Comparison of ENCODE assay signal across 1 cellular context in genomic region chr7:138934401-138934800, GRCh38.
TF ChIP-seq lines count a peak whose summit lies in the region.

No MANE protein-coding gene starts in this region.

TF ChIP-seq in SK-N-SH treated with all-trans-retinoic acid at 6 μM for 48 hours, 23 proteins besides CTCF, POLR2A, EP300 and RAD21 (continued from another document):
- TF ChIP-seq TSHZ2 (CRISPR knock-in tag; IDR thresholded peaks at IDR 0.05) (0 out of 2 replicates have a peak, but pooled peaks have one; percentile 14), ESRRG (CRISPR knock-in tag; IDR thresholded peaks at IDR 0.05) (no peak), ZFP3 (CRISPR knock-in tag; IDR thresholded peaks at IDR 0.05) (no peak), ZNF565 (CRISPR knock-in tag; conservative IDR thresholded peaks at IDR 0.05; ENCODE audit: low read depth) (no peak)
